Comparison of ENCODE assay signal across 8 cellular contexts in the genomic region with DNA sequence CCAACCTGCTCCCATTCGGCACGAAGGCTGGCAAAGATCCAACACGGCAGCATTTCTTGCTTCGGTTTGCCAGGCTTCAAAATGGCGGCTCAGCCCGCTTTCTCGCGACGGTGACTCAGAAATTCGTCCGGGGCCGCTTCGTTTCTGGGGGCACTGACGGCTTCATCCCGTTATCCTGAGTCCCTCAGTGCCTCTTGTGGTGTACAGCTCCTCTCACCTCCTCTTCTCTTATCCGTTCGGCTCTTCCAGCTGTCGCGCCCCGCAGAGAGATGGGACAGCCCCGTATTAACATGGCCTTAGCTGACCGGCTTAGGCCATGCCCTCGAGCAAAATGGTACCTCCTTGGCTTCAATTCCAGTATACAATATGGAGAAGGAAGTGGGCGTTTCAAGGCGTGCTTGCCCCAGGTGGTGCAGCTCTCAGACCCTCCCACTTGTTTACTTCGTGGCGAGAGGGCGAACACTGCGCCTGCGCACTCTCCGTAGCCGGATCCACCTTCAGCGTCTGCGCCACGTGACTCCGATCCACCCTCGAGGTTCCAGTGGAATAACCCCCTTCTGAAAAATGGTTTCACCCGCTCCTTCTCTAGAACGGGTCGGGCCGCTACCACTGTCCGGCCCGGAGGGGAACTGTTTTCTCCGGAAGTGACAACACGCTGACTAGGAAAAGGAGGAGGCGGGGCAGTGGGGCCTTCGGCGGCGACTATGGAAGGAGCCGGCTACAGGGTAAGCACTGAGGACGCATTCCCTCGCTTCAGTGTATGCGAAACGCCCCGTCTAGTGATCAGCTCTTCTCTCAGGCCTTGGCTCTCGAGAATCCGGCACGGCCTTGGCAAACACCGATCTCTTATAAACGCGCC. TPM values are rescaled to one million over a fixed set of nuclear protein-coding genes. Genes with fewer than 3 reads are reported as not detected.
DNase-seq lines count a peak whose midpoint lies in the region; ATAC-seq and TF ChIP-seq lines count a peak whose summit lies in the region.

Gene AKT1S1, minus strand, starts transcription at position 336 of the 859 bp plus-strand sequence. CDS start 4,060 bp downstream, outside the sequence.
Gene TBC1D17, plus strand, starts transcription at position 683 of the 859 bp plus-strand sequence. Its CDS starts 22 bp downstream, at position 705.

- no peak within 1 kb of the TSS for H3K27ac Mint-ChIP-seq in T-helper 17 cell

- no peaks in the 10 kb centered on the region for H3K27me3 ChIP-seq in upper lobe of right lung

- peak within 1 kb of the TSS; percentile 82 for H3K4me3 ChIP-seq in upper lobe of right lung

- peaks cover 36% of the 10 kb centered on the region for H3K36me3 ChIP-seq in upper lobe of right lung

- H3K4me3 Mint-ChIP-seq in T-helper 17 cell: no peak within 1 kb of the TSS

- peak; percentile 54 for ATAC-seq in GM18498 (IDR thresholded peaks at IDR 0.05; ENCODE audit: unreplicated experiment)
- peak; percentile 55 for ATAC-seq in HG02885 (IDR thresholded peaks at IDR 0.05; ENCODE audit: poor library complexity, unreplicated experiment)
- peak; percentile 69 for ATAC-seq in T-helper 17 cell
- ATAC-seq in left cardiac atrium: peak; percentile 83 to 87
- ATAC-seq in upper lobe of right lung: peak; percentile 83

- peaks cover 22% of the 10 kb centered on the region for H3K4me1 ChIP-seq in upper lobe of right lung

- DNase-seq in NCI-H1694 treated with DMSO at 0.1 percent for 48 hours (lab: John Stamatoyannopoulos, UW): peak; percentile 99
- peak; percentile 92 to 97 (median 93) for DNase-seq in T-helper 17 cell
- peak; percentile 95 to 100 (median 99) for DNase-seq in amygdala (lab: John Stamatoyannopoulos, UW)
- DNase-seq in left cardiac atrium: peak; percentile 99
- peak; percentile 100 for DNase-seq in posterior vena cava (ENCODE audit: low spot score)
- peak; percentile 99 for DNase-seq in upper lobe of right lung

- H3K27me3 Mint-ChIP-seq in T-helper 17 cell: no peaks in the 10 kb centered on the region

- peaks cover 24% of the 10 kb centered on the region for H3K4me1 Mint-ChIP-seq in T-helper 17 cell

- no peaks in the 10 kb centered on the region for H3K9me3 ChIP-seq in T-helper 17 cell (ENCODE audit: control insufficient read depth, low read length, poor library complexity, severe bottlenecking)
- no peaks in the 10 kb centered on the region for H3K9me3 ChIP-seq in upper lobe of right lung

- intact Hi-C loops in left cardiac atrium (cut with DNase I): no loop called here
- intact Hi-C loops in posterior vena cava (cut with DNase I): no loop called here
- intact Hi-C loops in upper lobe of right lung (cut with DNase I): no loop called here

- no peak for TF ChIP-seq CTCF in upper lobe of right lung (IDR thresholded peaks at IDR 0.05)

- H3K36me3 Mint-ChIP-seq in T-helper 17 cell (ENCODE audit: low read depth): peaks cover 3% of the 10 kb centered on the region

- H3K27ac ChIP-seq in upper lobe of right lung: peak within 1 kb of the TSS; percentile 100

RNA-seq across cellular contexts. Expression of gene AKT1S1, which starts in this region (rescaled TPM):
- 10 to 100 TPM; 19.2 to 33.8 TPM for total RNA-seq in T-helper 17 cell
- 10 to 100 TPM; 33.5 to 36.6 TPM for total RNA-seq in left cardiac atrium
- 10 to 100 TPM; 26.5 to 28.9 TPM for total RNA-seq in posterior vena cava
- 29.4 TPM for total RNA-seq in upper lobe of right lung

RNA-seq across cellular contexts. Expression of gene TBC1D17, which starts in this region (rescaled TPM):
- total RNA-seq in T-helper 17 cell (10 to 100 TPM; 44.1 to 57.3 TPM), left cardiac atrium (10 to 100 TPM; 28.3 to 36.0 TPM), posterior vena cava (10 to 100 TPM; 28.7 to 36.3 TPM), upper lobe of right lung (57.1 TPM)

Comparison
In these comparisons a context has a peak if more than half of its experiments do, and no peak if none do; other contexts are left out.
1. Peak in every context shown above with its lines: DNase-seq, ATAC-seq, H3K4me3 ChIP-seq and H3K27ac ChIP-seq.